31 cellular contexts compared by ENCODE assay signal in the genomic region with DNA sequence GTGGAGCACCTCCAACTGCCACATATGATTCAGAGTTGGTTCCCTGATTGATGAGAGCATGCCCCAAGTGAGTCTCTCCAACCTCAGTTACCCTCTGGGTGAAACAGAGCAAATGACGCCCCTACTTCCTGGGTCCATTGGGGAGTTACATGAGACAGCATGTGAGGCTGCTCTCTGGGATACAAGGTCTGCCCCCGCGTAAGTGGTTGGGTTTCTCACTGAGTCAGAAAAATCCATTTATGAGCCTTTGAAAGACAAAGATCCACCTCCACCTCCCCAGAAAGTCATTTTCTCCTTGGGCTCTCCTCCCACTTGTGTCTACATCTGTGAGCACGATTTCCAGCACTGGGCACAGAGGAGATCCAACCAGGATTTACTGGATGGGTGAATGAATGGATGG.
A peak's percentile ranks its signal among the peaks of the same experiment; 100 is the strongest.
DNase-seq lines count a peak whose midpoint lies in the region; ATAC-seq lines count a peak whose summit lies in the region.
"Had no signal": no experiment of that assay in that cellular context is flagged by ENCODE, and none has a peak within 500 bp of the region (broad histone marks: within the 10 kb centered on the region; RNA-seq: fewer than 3 reads in every experiment).

No MANE protein-coding gene starts in this region.

- H3K36me3 Mint-ChIP-seq in activated CD4-positive, alpha-beta T cell treated with anti-CD3 and anti-CD28 coated beads for 36 hours (ENCODE audit: low read depth), result peaks cover 13% of the 10 kb centered on the region
- peaks cover 11% of the 10 kb centered on the region for H3K36me3 Mint-ChIP-seq in activated CD4-positive, alpha-beta T cell treated with anti-CD3 and anti-CD28 coated beads, Interleukin-2, amount 10 ng/mL, durations not matched to agents 7 days and 5 days (ENCODE audit: low read depth)
- H3K36me3 Mint-ChIP-seq in activated CD4-positive, alpha-beta memory T cell treated with anti-CD3 and anti-CD28 coated beads for 36 hours, result peaks cover 11% of the 10 kb centered on the region
- peaks cover 10% of the 10 kb centered on the region for H3K36me3 Mint-ChIP-seq in activated CD4-positive, alpha-beta memory T cell treated with anti-CD3 and anti-CD28 coated beads, Interleukin-2, amount 10 ng/mL, durations not matched to agents 7 days and 5 days (ENCODE audit: low read depth)
- no peaks in the 10 kb centered on the region for H3K36me3 Mint-ChIP-seq in activated T-helper 17 cell treated with anti-CD3 and anti-CD28 coated beads, Interleukin-2, amount 50 U/mL, for 72 hours (ENCODE audit: low read depth)
- H3K36me3 Mint-ChIP-seq: CD14-positive monocyte had no signal

- CTCF ChIA-PET in activated CD4-positive, alpha-beta T cell treated with anti-CD3 and anti-CD28 coated beads for 36 hours (lab: Charles Lee), result no interaction called here
- CTCF ChIA-PET in activated CD4-positive, alpha-beta T cell treated with anti-CD3 and anti-CD28 coated beads, Interleukin-2, amount 10 ng/mL, durations not matched to agents 7 days and 5 days (lab: Charles Lee), result no interaction called here
- CTCF ChIA-PET in activated CD4-positive, alpha-beta memory T cell treated with anti-CD3 and anti-CD28 coated beads for 36 hours (lab: Charles Lee), result no interaction called here
- CTCF ChIA-PET in activated CD4-positive, alpha-beta memory T cell treated with anti-CD3 and anti-CD28 coated beads, Interleukin-2, amount 10 ng/mL, durations not matched to agents 7 days and 5 days (lab: Charles Lee), result no interaction called here

- peaks cover 5% of the 10 kb centered on the region for H3K9me3 Mint-ChIP-seq in activated CD4-positive, alpha-beta T cell treated with anti-CD3 and anti-CD28 coated beads for 36 hours (ENCODE audit: low read depth)
- peaks cover 9% of the 10 kb centered on the region for H3K9me3 Mint-ChIP-seq in activated CD4-positive, alpha-beta T cell treated with anti-CD3 and anti-CD28 coated beads, Interleukin-2, amount 10 ng/mL, durations not matched to agents 7 days and 5 days
- peaks cover 15% of the 10 kb centered on the region for H3K9me3 Mint-ChIP-seq in activated CD4-positive, alpha-beta memory T cell treated with anti-CD3 and anti-CD28 coated beads for 36 hours
- peaks cover 9% of the 10 kb centered on the region for H3K9me3 Mint-ChIP-seq in activated CD4-positive, alpha-beta memory T cell treated with anti-CD3 and anti-CD28 coated beads, Interleukin-2, amount 10 ng/mL, durations not matched to agents 7 days and 5 days
- no peaks in the 10 kb centered on the region for H3K9me3 Mint-ChIP-seq in activated T-helper 17 cell treated with anti-CD3 and anti-CD28 coated beads, Interleukin-2, amount 50 U/mL, for 72 hours
- H3K9me3 Mint-ChIP-seq: CD4-positive, alpha-beta T cell; CD8-positive, alpha-beta T cell had no signal

- H3K4me3 Mint-ChIP-seq in activated CD4-positive, alpha-beta T cell treated with anti-CD3 and anti-CD28 coated beads for 36 hours, result no peak overlapping the region
- H3K4me3 Mint-ChIP-seq in activated CD4-positive, alpha-beta T cell treated with anti-CD3 and anti-CD28 coated beads, Interleukin-2, amount 10 ng/mL, durations not matched to agents 7 days and 5 days, result no peak overlapping the region
- H3K4me3 Mint-ChIP-seq in activated CD4-positive, alpha-beta memory T cell treated with anti-CD3 and anti-CD28 coated beads for 36 hours, result no peak overlapping the region
- no peak overlapping the region for H3K4me3 Mint-ChIP-seq in activated CD4-positive, alpha-beta memory T cell treated with anti-CD3 and anti-CD28 coated beads, Interleukin-2, amount 10 ng/mL, durations not matched to agents 7 days and 5 days
- H3K4me3 Mint-ChIP-seq in activated T-helper 17 cell treated with anti-CD3 and anti-CD28 coated beads, Interleukin-2, amount 50 U/mL, for 72 hours, result no peak overlapping the region
- H3K4me3 Mint-ChIP-seq: B cell; CD14-positive monocyte; CD4-positive, alpha-beta memory T cell; CD4-positive, alpha-beta T cell; CD4-positive, CD25-positive, alpha-beta regulatory T cell; CD8-positive, alpha-beta memory T cell; CD8-positive, alpha-beta T cell had no signal

- POLR2A ChIA-PET in activated CD4-positive, alpha-beta T cell treated with anti-CD3 and anti-CD28 coated beads for 36 hours (lab: Charles Lee), result no interaction called here
- POLR2A ChIA-PET in activated CD4-positive, alpha-beta T cell treated with anti-CD3 and anti-CD28 coated beads, Interleukin-2, amount 10 ng/mL, durations not matched to agents 7 days and 5 days (lab: Charles Lee), result no interaction called here
- POLR2A ChIA-PET in activated CD4-positive, alpha-beta memory T cell treated with anti-CD3 and anti-CD28 coated beads for 36 hours (lab: Charles Lee), result no interaction called here
- POLR2A ChIA-PET in activated CD4-positive, alpha-beta memory T cell treated with anti-CD3 and anti-CD28 coated beads, Interleukin-2, amount 10 ng/mL, durations not matched to agents 7 days and 5 days (lab: Charles Lee), result no interaction called here

- H3K4me1 Mint-ChIP-seq in activated CD4-positive, alpha-beta T cell treated with anti-CD3 and anti-CD28 coated beads for 36 hours, result no peaks in the 10 kb centered on the region
- H3K4me1 Mint-ChIP-seq in activated CD4-positive, alpha-beta T cell treated with anti-CD3 and anti-CD28 coated beads, Interleukin-2, amount 10 ng/mL, durations not matched to agents 7 days and 5 days, result no peaks in the 10 kb centered on the region
- no peaks in the 10 kb centered on the region for H3K4me1 Mint-ChIP-seq in activated CD4-positive, alpha-beta memory T cell treated with anti-CD3 and anti-CD28 coated beads for 36 hours (ENCODE audit: low read depth)
- no peaks in the 10 kb centered on the region for H3K4me1 Mint-ChIP-seq in activated CD4-positive, alpha-beta memory T cell treated with anti-CD3 and anti-CD28 coated beads, Interleukin-2, amount 10 ng/mL, durations not matched to agents 7 days and 5 days
- no peaks in the 10 kb centered on the region for H3K4me1 Mint-ChIP-seq in activated T-helper 17 cell treated with anti-CD3 and anti-CD28 coated beads, Interleukin-2, amount 50 U/mL, for 72 hours
- H3K4me1 Mint-ChIP-seq: B cell; CD14-positive monocyte; CD4-positive, alpha-beta memory T cell; CD8-positive, alpha-beta memory T cell had no signal

- peak; percentile 72 for ATAC-seq in activated CD4-positive, alpha-beta T cell treated with anti-CD3 and anti-CD28 coated beads for 36 hours
- ATAC-seq in activated T-helper 17 cell treated with anti-CD3 and anti-CD28 coated beads, Interleukin-2, amount 50 U/mL, for 72 hours (replicated peaks), result peak; percentile 29
- ATAC-seq in GM21515 (IDR thresholded peaks at IDR 0.05; ENCODE audit: unreplicated experiment), result no peak
- ATAC-seq: A549; CD8-positive, alpha-beta T cell had no signal

- no peaks in the 10 kb centered on the region for H3K27me3 Mint-ChIP-seq in activated CD4-positive, alpha-beta T cell treated with anti-CD3 and anti-CD28 coated beads for 36 hours
- H3K27me3 Mint-ChIP-seq in activated CD4-positive, alpha-beta T cell treated with anti-CD3 and anti-CD28 coated beads, Interleukin-2, amount 10 ng/mL, durations not matched to agents 7 days and 5 days, result no peaks in the 10 kb centered on the region
- no peaks in the 10 kb centered on the region for H3K27me3 Mint-ChIP-seq in activated CD4-positive, alpha-beta memory T cell treated with anti-CD3 and anti-CD28 coated beads for 36 hours
- H3K27me3 Mint-ChIP-seq in activated CD4-positive, alpha-beta memory T cell treated with anti-CD3 and anti-CD28 coated beads, Interleukin-2, amount 10 ng/mL, durations not matched to agents 7 days and 5 days, result no peaks in the 10 kb centered on the region
- H3K27me3 Mint-ChIP-seq in activated T-helper 17 cell treated with anti-CD3 and anti-CD28 coated beads, Interleukin-2, amount 50 U/mL, for 72 hours, result no peaks in the 10 kb centered on the region
- H3K27me3 Mint-ChIP-seq: B cell; CD4-positive, alpha-beta memory T cell; CD4-positive, alpha-beta T cell; CD4-positive, CD25-positive, alpha-beta regulatory T cell had no signal

- DNase-seq in activated CD4-positive, alpha-beta T cell treated with anti-CD3 and anti-CD28 coated beads for 36 hours, result peak; percentile 20
- no peak for DNase-seq in activated CD4-positive, alpha-beta T cell treated with anti-CD3 and anti-CD28 coated beads, Interleukin-2, amount 10 ng/mL, durations not matched to agents 7 days and 5 days
- peak; percentile 19 for DNase-seq in activated CD4-positive, alpha-beta T cell treated with anti-CD3 and anti-CD28 coated beads for 48 hours
- DNase-seq in activated CD4-positive, alpha-beta T cell treated with anti-CD3 and anti-CD28 coated beads, Interleukin-2, amount 50 U/mL, for 48 hours, result no peak
- peak; percentile 25 for DNase-seq in activated CD4-positive, alpha-beta memory T cell treated with anti-CD3 and anti-CD28 coated beads for 36 hours
- no peak for DNase-seq in activated CD4-positive, alpha-beta memory T cell treated with anti-CD3 and anti-CD28 coated beads, Interleukin-2, amount 10 ng/mL, durations not matched to agents 7 days and 5 days
- DNase-seq: 8988T; ACHN; AML-193; BE2C; C1 segment of cervical spinal cord; Caco-2; Calu3; CD4-positive, alpha-beta memory T cell; CD4-positive, alpha-beta T cell; CD4-positive, CD25-positive, alpha-beta regulatory T cell; CD8-positive, alpha-beta memory T cell; CD8-positive, alpha-beta T cell; COR-L47; DMS 273 treated with DMSO at 0.1 percent for 48 hours; DMS153; DMS53; DMS79; DMS79 treated with DMSO at 0.1 percent for 48 hours; DND-41; EL had no signal

- intact Hi-C loops in activated CD4-positive, alpha-beta T cell treated with anti-CD3 and anti-CD28 coated beads for 36 hours (cut with DNase I, micrococcal nuclease), result no loop called here
- intact Hi-C loops in activated CD4-positive, alpha-beta memory T cell treated with anti-CD3 and anti-CD28 coated beads for 36 hours (cut with micrococcal nuclease), result no loop called here

- H3K27ac Mint-ChIP-seq in activated CD4-positive, alpha-beta T cell treated with anti-CD3 and anti-CD28 coated beads for 36 hours, result no peak overlapping the region
- H3K27ac Mint-ChIP-seq in activated CD4-positive, alpha-beta T cell treated with anti-CD3 and anti-CD28 coated beads, Interleukin-2, amount 10 ng/mL, durations not matched to agents 7 days and 5 days, result no peak overlapping the region
- no peak overlapping the region for H3K27ac Mint-ChIP-seq in activated CD4-positive, alpha-beta memory T cell treated with anti-CD3 and anti-CD28 coated beads for 36 hours
- no peak overlapping the region for H3K27ac Mint-ChIP-seq in activated CD4-positive, alpha-beta memory T cell treated with anti-CD3 and anti-CD28 coated beads, Interleukin-2, amount 10 ng/mL, durations not matched to agents 7 days and 5 days
- no peak overlapping the region for H3K27ac Mint-ChIP-seq in activated T-helper 17 cell treated with anti-CD3 and anti-CD28 coated beads, Interleukin-2, amount 50 U/mL, for 72 hours
- H3K27ac Mint-ChIP-seq: B cell; CD14-positive monocyte; CD4-positive, alpha-beta memory T cell; CD4-positive, alpha-beta T cell; CD4-positive, CD25-positive, alpha-beta regulatory T cell; CD8-positive, alpha-beta memory T cell; CD8-positive, alpha-beta T cell had no signal

Comparison
In these comparisons a context has a peak if more than half of its experiments do, and no peak if none do; other contexts are left out.
1. DNase-seq: peak in activated CD4-positive, alpha-beta T cell treated with anti-CD3 and anti-CD28 coated beads for 36 hours (single experiment), activated CD4-positive, alpha-beta T cell treated with anti-CD3 and anti-CD28 coated beads for 48 hours (single experiment) and activated CD4-positive, alpha-beta memory T cell treated with anti-CD3 and anti-CD28 coated beads for 36 hours (single experiment); none in activated CD4-positive, alpha-beta T cell treated with anti-CD3 and anti-CD28 coated beads, Interleukin-2, amount 10 ng/mL, durations not matched to agents 7 days and 5 days (single experiment), activated CD4-positive, alpha-beta T cell treated with anti-CD3 and anti-CD28 coated beads, Interleukin-2, amount 50 U/mL, for 48 hours (0 of 2) and activated CD4-positive, alpha-beta memory T cell treated with anti-CD3 and anti-CD28 coated beads, Interleukin-2, amount 10 ng/mL, durations not matched to agents 7 days and 5 days (single experiment).